Comparison of ENCODE assay signal across 15 cellular contexts in genomic region chr14:101357559-101358319, GRCh38.
DNase-seq lines count a peak whose midpoint lies in the region; ATAC-seq and TF ChIP-seq lines count a peak whose summit lies in the region.
"Had no signal": no experiment of that assay in that cellular context is flagged by ENCODE, and none has a peak within 500 bp of the region (broad histone marks: within the 10 kb centered on the region; RNA-seq: fewer than 3 reads in every experiment).

No MANE protein-coding gene starts in this region.

- H3K27ac ChIP-seq in OCI-LY7 (ENCODE audit: low read depth, low read length, poor library complexity, severe bottlenecking): peak overlapping the region; percentile 98
- no peak overlapping the region for H3K27ac ChIP-seq in effector memory CD4-positive, alpha-beta T cell (ENCODE audit: insufficient read depth, low read length, poor library complexity, severe bottlenecking)

- H3K79me2 ChIP-seq in OCI-LY7 (ENCODE audit: insufficient read depth, low read depth, low read length): no peaks in the 10 kb centered on the region

- TF ChIP-seq CTCF in OCI-LY7 (conservative IDR thresholded peaks at IDR 0.05; ENCODE audit: low read length): no peak

- peak overlapping the region in 3 of 6 donors; percentile 17 to 52 (median 23) for H3K27ac Mint-ChIP-seq in naive B cell
- no peak overlapping the region for H3K27ac Mint-ChIP-seq in T-helper 2 cell treated with Interferon-gamma antibody and Interleukin-4, amounts not matched to agents 5 μg/mL and 100 μg/mL, for 36 hours
- H3K27ac Mint-ChIP-seq: CD4-positive, CD25-positive, alpha-beta regulatory T cell; IgD-negative memory B cell had no signal

- H3K9me3 ChIP-seq in OCI-LY7 (ENCODE audit: low read length): peaks cover 52% of the 10 kb centered on the region
- H3K9me3 ChIP-seq in effector memory CD4-positive, alpha-beta T cell (ENCODE audit: control insufficient read depth, low read length): no peaks in the 10 kb centered on the region
- H3K9me3 ChIP-seq: HAP-1 had no signal

- H3K4me3 Mint-ChIP-seq in naive B cell: peak overlapping the region in 5 of 8 donors; percentile 48 to 89 (median 80)
- no peak overlapping the region for H3K4me3 Mint-ChIP-seq in T-helper 2 cell treated with Interferon-gamma antibody and Interleukin-4, amounts not matched to agents 5 μg/mL and 100 μg/mL, for 36 hours
- H3K4me3 Mint-ChIP-seq: CD4-positive, CD25-positive, alpha-beta regulatory T cell; IgD-negative memory B cell had no signal

- H3K4me1 ChIP-seq in OCI-LY7 (ENCODE audit: insufficient read depth, low read length, poor library complexity, severe bottlenecking): peaks cover 53% of the 10 kb centered on the region
- H3K4me1 ChIP-seq in effector memory CD4-positive, alpha-beta T cell (ENCODE audit: control insufficient read depth, insufficient read depth, low read length, poor library complexity, severe bottlenecking): no peaks in the 10 kb centered on the region
- H3K4me1 ChIP-seq: Caco-2, HAP-1 had no signal

- H3K9me2 ChIP-seq in OCI-LY7 (ENCODE audit: insufficient read depth, low read length): no peaks in the 10 kb centered on the region

- BruUV-seq in OCI-LY7 (replicated peaks; lab: Mats Ljungman, UMichigan): no TSS peak

- H3K4me1 Mint-ChIP-seq in naive B cell: peaks cover 54 to 69% (median 54%) of the 10 kb centered on the region in 3 donors
- H3K4me1 Mint-ChIP-seq in T-helper 2 cell treated with Interferon-gamma antibody and Interleukin-4, amounts not matched to agents 5 μg/mL and 100 μg/mL, for 36 hours (ENCODE audit: low read depth): no peaks in the 10 kb centered on the region
- H3K4me1 Mint-ChIP-seq: CD4-positive, CD25-positive, alpha-beta regulatory T cell had no signal

- H3K36me3 Mint-ChIP-seq in naive B cell: peaks cover 18 to 36% of the 10 kb centered on the region in 2 donors
- no peaks in the 10 kb centered on the region for H3K36me3 Mint-ChIP-seq in T-helper 2 cell treated with Interferon-gamma antibody and Interleukin-4, amounts not matched to agents 5 μg/mL and 100 μg/mL, for 36 hours (ENCODE audit: low read depth)
- H3K36me3 Mint-ChIP-seq: CD4-positive, CD25-positive, alpha-beta regulatory T cell; IgD-negative memory B cell had no signal

- POLR2A ChIA-PET in OCI-LY7 (lab: Charles Lee): interaction anchor here (0.7 to 2.0 kb wide), 4 partner anchors 8 to 13 kb away, joined by 3 to 4 read pairs (median 4); no protein-coding TSS in a partner anchor

- peak overlapping the region; percentile 21; the same call in 1 of the 2 replicates for H2AFZ ChIP-seq in OCI-LY7 (ENCODE audit: low read length)

- peak in 1 of 2 donors; percentile 12 for ATAC-seq in naive B cell (ENCODE audit: low read depth in 2 of 2)

- H3K9me3 Mint-ChIP-seq in naive B cell: peaks cover 13 to 31% (median 24%) of the 10 kb centered on the region in 7 donors
- peaks cover 8% of the 10 kb centered on the region for H3K9me3 Mint-ChIP-seq in T-helper 2 cell treated with Interferon-gamma antibody and Interleukin-4, amounts not matched to agents 5 μg/mL and 100 μg/mL, for 36 hours

- peaks cover 6 to 22% (median 8%) of the 10 kb centered on the region in 3 donors for H3K27me3 Mint-ChIP-seq in naive B cell
- no peaks in the 10 kb centered on the region for H3K27me3 Mint-ChIP-seq in T-helper 2 cell treated with Interferon-gamma antibody and Interleukin-4, amounts not matched to agents 5 μg/mL and 100 μg/mL, for 36 hours (ENCODE audit: low read depth)
- H3K27me3 Mint-ChIP-seq: CD4-positive, CD25-positive, alpha-beta regulatory T cell had no signal

- peak overlapping the region; percentile 89 for H3K4me2 ChIP-seq in OCI-LY7 (ENCODE audit: low read length)

- H3K4me3 ChIP-seq in OCI-LY7 (ENCODE audit: low read depth, low read length, poor library complexity, severe bottlenecking): peak overlapping the region; percentile 9
- H3K4me3 ChIP-seq in effector memory CD4-positive, alpha-beta T cell (ENCODE audit: insufficient read depth, low read depth, low read length, poor library complexity, severe bottlenecking): no peak overlapping the region
- H3K4me3 ChIP-seq: HAP-1 had no signal

- H3K36me3 ChIP-seq in OCI-LY7 (ENCODE audit: insufficient read depth, low read length): peaks cover 34% of the 10 kb centered on the region
- no peaks in the 10 kb centered on the region for H3K36me3 ChIP-seq in effector memory CD4-positive, alpha-beta T cell (ENCODE audit: control insufficient read depth, insufficient read depth, low read length)
- H3K36me3 ChIP-seq: HAP-1 had no signal

- H3K27me3 ChIP-seq in effector memory CD4-positive, alpha-beta T cell (replicated peaks; ENCODE audit: control insufficient read depth, insufficient read depth, low read length, poor library complexity, severe bottlenecking): no peaks in the 10 kb centered on the region

- CTCF ChIA-PET in OCI-LY7 (lab: Charles Lee; ENCODE audit: unreplicated experiment): no interaction called here

- DNase-seq in activated effector memory CD4-positive, alpha-beta T cell treated with anti-CD3 and anti-CD28 coated beads, Interleukin-2, amount 50 U/mL, for 16 hours: peak; percentile 28
- DNase-seq in activated effector memory CD4-positive, alpha-beta T cell treated with Interleukin-2 at 50 U/mL for 16 hours: no peak
- DNase-seq in OCI-LY7 (ENCODE audit: low spot score) (peak; percentile 64), naive B cell (no peak), NCI-H345 treated with DMSO at 0.1 percent for 48 hours (lab: John Stamatoyannopoulos, UW; ENCODE audit: unreplicated experiment) (no peak)
- DNase-seq in effector memory CD4-positive, alpha-beta T cell: no peak
- DNase-seq in T-helper 2 cell treated with Interferon-gamma antibody and Interleukin-4, amounts not matched to agents 5 μg/mL and 100 μg/mL, for 36 hours (ENCODE audit: low spot score): no peak
- DNase-seq: Caco-2; CD4-positive, CD25-positive, alpha-beta regulatory T cell; DMS53; NCI-H1417; NCI-H187 treated with DMSO at 0.1 percent for 48 hours; NCI-H82 had no signal

- intact Hi-C loops in OCI-LY7 (cut with micrococcal nuclease; ENCODE audit: unreplicated experiment): no loop called here

- no peaks in the 10 kb centered on the region for H4K20me1 ChIP-seq in OCI-LY7 (ENCODE audit: insufficient read depth, low read length)

Comparison
In these comparisons a context has a peak if more than half of its experiments do, and no peak if none do; other contexts are left out.
1. DNase-seq: peak in activated effector memory CD4-positive, alpha-beta T cell treated with anti-CD3 and anti-CD28 coated beads, Interleukin-2, amount 50 U/mL, for 16 hours (single experiment) and OCI-LY7 (single experiment); none in activated effector memory CD4-positive, alpha-beta T cell treated with Interleukin-2 at 50 U/mL for 16 hours (single experiment), naive B cell (single experiment), NCI-H345 treated with DMSO at 0.1 percent for 48 hours (single experiment), effector memory CD4-positive, alpha-beta T cell (0 of 3) and T-helper 2 cell treated with Interferon-gamma antibody and Interleukin-4, amounts not matched to agents 5 μg/mL and 100 μg/mL, for 36 hours (single experiment).